Comparison of ENCODE assay signal across 12 cellular contexts in the genomic region with DNA sequence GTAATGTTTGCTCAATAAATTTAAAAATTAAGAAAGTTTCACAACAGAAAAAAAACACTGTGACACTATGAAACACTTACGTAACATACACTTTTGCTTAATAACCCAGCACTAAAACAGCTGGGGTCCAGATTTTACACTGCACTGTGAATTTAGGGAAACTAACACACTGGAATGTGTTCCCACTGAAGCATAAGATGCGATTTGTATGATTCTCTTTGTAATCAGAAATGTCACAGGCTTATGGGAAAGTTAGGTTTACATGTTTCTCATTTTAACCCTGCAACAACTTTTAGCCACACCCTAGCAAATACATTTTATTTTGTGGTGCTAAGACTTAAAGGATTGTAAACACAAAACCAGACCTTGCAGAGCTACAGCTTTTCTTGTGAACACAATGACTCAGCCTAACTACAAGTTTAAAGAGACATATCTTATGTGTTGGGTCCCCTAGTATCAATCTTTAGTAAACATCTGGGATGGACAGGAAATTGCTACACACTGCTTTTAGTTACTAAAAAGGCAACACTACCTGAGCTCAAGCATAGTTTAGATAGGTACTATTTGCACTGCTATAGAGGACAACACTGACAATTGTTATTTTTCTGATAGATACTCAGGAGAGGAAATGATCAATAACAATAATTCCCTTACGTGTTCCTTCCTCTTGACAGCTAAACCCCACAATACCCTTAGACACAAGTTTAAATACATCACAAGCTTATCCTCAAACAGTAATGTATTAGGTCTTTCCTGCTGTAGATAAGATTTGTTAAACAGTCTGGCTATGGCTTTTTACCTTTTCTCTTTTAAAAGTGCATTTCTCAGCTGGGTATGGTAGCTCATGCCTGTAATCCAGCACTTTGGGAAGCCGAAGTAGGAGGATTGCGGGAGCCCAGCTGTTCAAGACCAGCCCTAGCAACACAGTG. TPM values are rescaled to one million over a fixed set of nuclear protein-coding genes. Genes with fewer than 3 reads are reported as not detected.
DNase-seq lines count a peak whose midpoint lies in the region; ATAC-seq, FAIRE-seq and TF ChIP-seq lines count a peak whose summit lies in the region.
"Had no signal": no experiment of that assay in that cellular context is flagged by ENCODE, and none has a peak within 500 bp of the region (broad histone marks: within the 10 kb centered on the region; RNA-seq: fewer than 3 reads in every experiment).

No MANE protein-coding gene starts in this region.

- BruUV-seq in A673 (replicated peaks; lab: Mats Ljungman, UMichigan) = no TSS peak
- BruUV-seq in K562 (replicated peaks; lab: Mats Ljungman, UMichigan) = no TSS peak

- POLR2A ChIA-PET in A673 (lab: Charles Lee; ENCODE audit: low non-redundant PET) = no interaction called here
- POLR2A ChIA-PET in HEK293T (lab: Yijun Ruan, JAX) = no interaction called here
- POLR2A ChIA-PET in K562 (lab: Yijun Ruan, JAX) = interaction anchor here (0.7 to 1.8 kb wide), 6 partner anchors 10 to 233 kb away, joined by 3 to 11 read pairs (median 4); a partner anchor contains a TSS

- H3K9me1 ChIP-seq in K562 (ENCODE audit: control insufficient read depth, insufficient read depth, low read length) = no peaks in the 10 kb centered on the region

- TF ChIP-seq EP300 in K562 (IDR thresholded peaks at IDR 0.05; ENCODE audit: low read length) = peak; percentile 85

- no peaks in the 10 kb centered on the region for H3K27me3 ChIP-seq in A673 (replicated peaks; ENCODE audit: insufficient read depth, low read depth, low read length, poor library complexity)
- H3K27me3 ChIP-seq in K562 (ENCODE audit: control insufficient read depth in 2 of 2, insufficient read depth in 2 of 2, low read length in 2 of 2) = no peaks in the 10 kb centered on the region
- no peaks in the 10 kb centered on the region for H3K27me3 ChIP-seq in liver (ENCODE audit: control insufficient read depth in 4 of 4, insufficient read depth in 4 of 4, low read length in 3 of 4)

- peak; percentile 13 for ATAC-seq in K562
- no peak for ATAC-seq in HG03460 (IDR thresholded peaks at IDR 0.05; ENCODE audit: unreplicated experiment)
- ATAC-seq in HG03095 (IDR thresholded peaks at IDR 0.05; ENCODE audit: unreplicated experiment) = no peak

- H3K36me3 ChIP-seq in A673 (ENCODE audit: insufficient read depth, low read length, poor library complexity, severe bottlenecking) (no peaks in the 10 kb centered on the region), K562 (ENCODE audit: control insufficient read depth, insufficient read depth, low read length) (no peaks in the 10 kb centered on the region), liver (ENCODE audit: control insufficient read depth in 4 of 4, insufficient read depth in 3 of 4, low read depth in 1 of 4, low read length in 3 of 4) (no peaks in the 10 kb centered on the region)

- H3K4me1 ChIP-seq in A673 (ENCODE audit: insufficient read depth, low read length, poor library complexity, severe bottlenecking) (peaks cover 21% of the 10 kb centered on the region), K562 (replicated peaks in 1 of 2; ENCODE audit: control insufficient read depth in 2 of 2, insufficient read depth in 2 of 2, low read length in 2 of 2) (peaks cover 33 to 66% of the 10 kb centered on the region in 2 experiments), liver (ENCODE audit: control insufficient read depth in 4 of 4, insufficient read depth in 4 of 4, low read length in 3 of 4) (peaks cover 5 to 34% (median 14%) of the 10 kb centered on the region in 4 donors)

- DNase-seq in A673 (ENCODE audit: low spot score) (peak; percentile 63), HEK293T (ENCODE audit: extremely low spot score) (no peak), K562 (ENCODE audit: extremely low read depth in 1 of 4, low spot score in 3 of 4) (peak; percentile 47 to 77 (median 61)), medulla oblongata (ENCODE audit: extremely low spot score) (no peak), RKO (ENCODE audit: low spot score) (no peak)
- DNase-seq: DMS153, NCI-H1105 had no signal

- in situ Hi-C loops in K562 (cut with MboI) = no loop called here

- TF ChIP-seq RAD21 in K562 (CRISPR knock-in tag; conservative IDR thresholded peaks at IDR 0.05 in 1 of 2, IDR thresholded peaks at IDR 0.05 in 1 of 2) (no peak), liver (IDR thresholded peaks at IDR 0.05) (peak in 1 of 2 donors; percentile 5)

- H4K20me1 ChIP-seq in K562 (replicated peaks; ENCODE audit: control insufficient read depth, insufficient read depth, low read length) = no peaks in the 10 kb centered on the region

- CTCF ChIA-PET in A673 (lab: Charles Lee) = no interaction called here
- CTCF ChIA-PET in HEK293T (lab: Yijun Ruan, JAX) = no interaction called here
- CTCF ChIA-PET in K562 (lab: Yijun Ruan, JAX; ENCODE audit: low intra/inter-chr PET ratio) = no interaction called here

- FAIRE-seq in K562 (lab: Jason Lieb, UNC) = peak; percentile 70
- FAIRE-seq: TTC549 had no signal

- H2AFZ ChIP-seq in K562 (ENCODE audit: low read depth, low read length) = peak overlapping the region; percentile 41

- H3K79me2 ChIP-seq in K562 (ENCODE audit: control insufficient read depth, insufficient read depth, low read length) = peaks cover 89% of the 10 kb centered on the region

- 5% methylated on average over 5 of the region's 5 CpGs for WGBS in K562 (ENCODE audit: insufficient coverage, low coverage, missing lambda C conversion rate)
- 58% methylated on average over 5 of the region's 5 CpGs for WGBS in liver

- peak overlapping the region; percentile 68 for H3K27ac ChIP-seq in A673 (ENCODE audit: low read depth, low read length, poor library complexity, severe bottlenecking)
- peak overlapping the region; percentile 84 for H3K27ac ChIP-seq in K562 (ENCODE audit: extremely low read depth, low read depth, low read length)
- peak overlapping the region; percentile 5 to 49 for H3K27ac ChIP-seq in liver (ENCODE audit: low read depth in 1 of 2, low read length in 2 of 2)

- H3K9ac ChIP-seq in K562 (ENCODE audit: insufficient read depth in 1 of 2, low read depth in 2 of 2, low read length in 2 of 2) (peak overlapping the region in 1 of 2 experiments; percentile 57; a peak in 2 of 4 replicates), liver (ENCODE audit: low read depth in 1 of 2, low read length in 2 of 2) (no peak overlapping the region)

- H3K4me3 ChIP-seq in A673 (ENCODE audit: low read depth, low read length, poor library complexity, severe bottlenecking) = no peak overlapping the region
- H3K4me3 ChIP-seq in K562 = peak overlapping the region; percentile 5; the same call in 1 of the 2 replicates
- no peak overlapping the region for H3K4me3 ChIP-seq in liver (ENCODE audit: low read depth in 1 of 3, low read length in 3 of 3)

- TF ChIP-seq CTCF in A673 (conservative IDR thresholded peaks at IDR 0.05; ENCODE audit: low read depth, low read length) = no peak
- no peak for TF ChIP-seq CTCF in K562 (IDR thresholded peaks at IDR 0.05 in 2 of 3, conservative IDR thresholded peaks at IDR 0.05 in 1 of 3; ENCODE audit: insufficient read depth in 2 of 3, low read depth in 1 of 3, low read length in 3 of 3)
- no peak for TF ChIP-seq CTCF in liver (IDR thresholded peaks at IDR 0.05; ENCODE audit: low read depth, low read length, missing input control)

- no peak for TF ChIP-seq POLR2A in K562 (conservative IDR thresholded peaks at IDR 0.05)

- peak overlapping the region; percentile 77 for H3K4me2 ChIP-seq in K562 (ENCODE audit: insufficient read depth, low read length)

- H3K9me3 ChIP-seq in A673 (ENCODE audit: low read depth, low read length, poor library complexity, severe bottlenecking) = no peaks in the 10 kb centered on the region
- no peaks in the 10 kb centered on the region for H3K9me3 ChIP-seq in K562 (replicated peaks; ENCODE audit: control insufficient read depth, insufficient read depth, low read depth, low read length)
- no peaks in the 10 kb centered on the region for H3K9me3 ChIP-seq in liver (ENCODE audit: control insufficient read depth in 4 of 4, low read length in 3 of 4)

- intact Hi-C loops in A673 (cut with micrococcal nuclease; ENCODE audit: unreplicated experiment) (no loop called here), K562 (cut with micrococcal nuclease) (no loop called here)

RNA-seq across cellular contexts. Expression of a gene that starts 3.8 kb away (rescaled TPM):
- 3.2 and 4.6 TPM in 2 replicates for total RNA-seq in A673 (2021)
- 32.1 and 98.0 TPM in 2 replicates for total RNA-seq in K562 (2011; cell fraction: chromatin; rRNA removed; ENCODE audit: low replicate concordance)
- total RNA-seq in K562 (2011; cell fraction: nucleolus; rRNA removed) = 14.3 and 46.8 TPM in 2 replicates
- 49.3 and 80.7 TPM in 2 replicates for total RNA-seq in K562 (2011; cell fraction: nucleoplasm; rRNA removed)
- total RNA-seq in K562 (2014; rRNA removed) = 8.4 and 11.6 TPM in 2 replicates
- total RNA-seq in K562 (2014; rRNA removed; fragmentation: Illumina TruSeq; extraction: Trizol) = 18.7 and 22.5 TPM in 2 replicates
- total RNA-seq in K562 (2015; rRNA removed; fragmentation: Illumina TruSeq; extraction: Trizol) = 16.6 and 17.7 TPM in 2 replicates
- total RNA-seq in K562 (2021) = 20.0 and 28.8 TPM in 2 replicates
- polyA plus RNA-seq in K562 (2011; rRNA removed) = 11.7 and 17.9 TPM in 2 replicates
- 5.8 and 10.9 TPM in 2 replicates for polyA plus RNA-seq in K562 (2011; cell fraction: cytosol; rRNA removed)
- 15.4 and 17.7 TPM in 2 replicates for polyA plus RNA-seq in K562 (2011; cell fraction: nucleus; rRNA removed)
- 14.2 and 49.0 TPM in 2 replicates for polyA plus RNA-seq in K562 (2012)
- polyA plus RNA-seq in K562 (2014; fragmentation: Illumina TruSeq; extraction: Trizol) = 18.6 TPM in 2 replicates
- polyA plus RNA-seq in K562 (2014; fragmentation: Nextera tagmentation; extraction: Ambion mirVana) = 10 to 100 TPM; 25.3 to 26.1 TPM
- polyA plus RNA-seq in K562 (2014; rRNA removed) = 11.4 and 16.3 TPM in 2 replicates
- polyA minus RNA-seq in K562 (2011; rRNA and poly(A)+ RNA removed) = 27.6 and 30.9 TPM in 2 replicates
- polyA minus RNA-seq in K562 (2011; cell fraction: cytosol; rRNA and poly(A)+ RNA removed) = 7.2 and 8.4 TPM in 2 replicates
- polyA minus RNA-seq in K562 (2011; cell fraction: nucleus; rRNA and poly(A)+ RNA removed) = 15.3 and 32.3 TPM in 2 replicates
- 10 to 100 TPM; 26.7 to 31.5 TPM for total RNA-seq in liver
- polyA plus RNA-seq in liver = 10 to 100 TPM in 1 of 2 donors, 1 to 10 TPM in 1; 4.9 to 10.5 TPM

RNA-seq across cellular contexts. Expression of a gene that starts 36.7 kb away (rescaled TPM):
- not detected in 2 replicates for total RNA-seq in A673 (2021)
- total RNA-seq in K562 (2011; cell fraction: chromatin; rRNA removed; ENCODE audit: low replicate concordance) = not detected in 2 replicates
- not detected in 2 replicates for total RNA-seq in K562 (2011; cell fraction: nucleolus; rRNA removed)
- total RNA-seq in K562 (2011; cell fraction: nucleoplasm; rRNA removed) = not detected in 2 replicates
- total RNA-seq in K562 (2014; rRNA removed) = not detected in 2 replicates
- not detected in 2 replicates for total RNA-seq in K562 (2014; rRNA removed; fragmentation: Illumina TruSeq; extraction: Trizol)
- not detected in 2 replicates for total RNA-seq in K562 (2015; rRNA removed; fragmentation: Illumina TruSeq; extraction: Trizol)
- total RNA-seq in K562 (2021) = not detected in 2 replicates
- polyA plus RNA-seq in K562 (2011; rRNA removed) = not detected in 2 replicates
- not detected in 2 replicates for polyA plus RNA-seq in K562 (2011; cell fraction: cytosol; rRNA removed)
- polyA plus RNA-seq in K562 (2011; cell fraction: nucleus; rRNA removed) = not detected in 2 replicates
- polyA plus RNA-seq in K562 (2012) = not detected in 2 replicates
- polyA plus RNA-seq in K562 (2014; fragmentation: Illumina TruSeq; extraction: Trizol) = not detected in 2 replicates
- polyA plus RNA-seq in K562 (2014; fragmentation: Nextera tagmentation; extraction: Ambion mirVana) = not detected
- polyA plus RNA-seq in K562 (2014; rRNA removed) = not detected in 2 replicates
- polyA minus RNA-seq in K562 (2011; rRNA and poly(A)+ RNA removed) = not detected in 2 replicates
- not detected in 2 replicates for polyA minus RNA-seq in K562 (2011; cell fraction: cytosol; rRNA and poly(A)+ RNA removed)
- not detected in 2 replicates for polyA minus RNA-seq in K562 (2011; cell fraction: nucleus; rRNA and poly(A)+ RNA removed)
- total RNA-seq in liver = not detected
- not detected for polyA plus RNA-seq in liver
- total RNA-seq: cerebellum had no signal

Comparison
In these comparisons a context has a peak if more than half of its experiments do, and no peak if none do; other contexts are left out.
1. DNase-seq: peak in A673 (single experiment) and K562 (4 of 4); none in HEK293T (single experiment), medulla oblongata (single experiment) and RKO (single experiment).
2. H3K27ac ChIP-seq: peak in every context shown above with its lines; median percentile 84 in K562; 68 in A673; 27 in liver.